ENCODE assay signal across 8 cellular contexts in genomic region chr19:21482863-21483276, GRCh38. TPM values are rescaled to one million over a fixed set of nuclear protein-coding genes. Genes with fewer than 3 reads are reported as not detected.
DNase-seq lines count a peak whose midpoint lies in the region; ATAC-seq, FAIRE-seq and TF ChIP-seq lines count a peak whose summit lies in the region.

No MANE protein-coding gene starts in this region.

- H3K4me3 ChIP-seq in BE2C (ENCODE audit: low read depth, low read length) = peak overlapping the region; percentile 48
- H3K4me3 ChIP-seq in Loucy (ENCODE audit: low read length, poor library complexity, severe bottlenecking) = no peak overlapping the region
- H3K4me3 ChIP-seq in H1 (ENCODE audit: extremely low read depth in 1 of 4, insufficient read depth in 2 of 4, low read depth in 3 of 4, low read length in 4 of 4) = no peak overlapping the region
- H3K4me3 ChIP-seq in stomach = peak overlapping the region in 1 of 4 donors; percentile 23

- H3K14ac ChIP-seq in H1 (ENCODE audit: insufficient read length) = no peak overlapping the region

- no peaks in the 10 kb centered on the region for H3K27me3 Mint-ChIP-seq in natural killer cell (ENCODE audit: low read depth in 2 of 2)

- no peaks in the 10 kb centered on the region for H3K23me2 ChIP-seq in H1 (ENCODE audit: low read depth, low read length)

- no peak overlapping the region for H3K56ac ChIP-seq in H1 (replicated peaks; ENCODE audit: insufficient read length, low read depth, low read length)

- H3K79me1 ChIP-seq in H1 (ENCODE audit: low read depth, low read length) = no peaks in the 10 kb centered on the region

- no peaks in the 10 kb centered on the region for H3F3A ChIP-seq in Loucy (ENCODE audit: low read depth)

- no peaks in the 10 kb centered on the region for H3K79me2 ChIP-seq in Loucy (ENCODE audit: insufficient read depth, low read length)
- peaks cover 0 to 33% of the 10 kb centered on the region in 2 experiments; a peak in 2 of 4 replicates for H3K79me2 ChIP-seq in H1 (ENCODE audit: control insufficient read depth in 1 of 2, insufficient read depth in 2 of 2, low read length in 2 of 2)

- FAIRE-seq in H1 (lab: Jason Lieb, UNC) = no peak

- H3K36me3 ChIP-seq in BE2C = no peaks in the 10 kb centered on the region
- no peaks in the 10 kb centered on the region for H3K36me3 ChIP-seq in Loucy (ENCODE audit: insufficient read depth, low read length)
- H3K36me3 ChIP-seq in H1 (ENCODE audit: control insufficient read depth in 2 of 4, insufficient read depth in 4 of 4, low read length in 3 of 4) = peaks cover 0 to 13% (median 2%) of the 10 kb centered on the region in 4 experiments; a peak in 2 of 8 replicates
- H3K36me3 ChIP-seq in stomach = no peaks in the 10 kb centered on the region

- DNase-seq in BE2C = peak; percentile 67
- peak; percentile 48 to 49 for DNase-seq in activated CD4-positive, alpha-beta T cell treated with anti-CD3 and anti-CD28 coated beads, Interleukin-2, amount 50 U/mL, for 4 hours
- peak; percentile 74 to 82 for DNase-seq in H1 (ENCODE audit: low read depth in 1 of 2, low spot score in 2 of 2)
- peak; percentile 44 for DNase-seq in natural killer cell
- DNase-seq in stomach = peak; percentile 63
- no peak for DNase-seq in DMS79 (lab: John Stamatoyannopoulos, UW)
- DNase-seq in T1000 (lab: John Stamatoyannopoulos, UW) = no peak

- H3K23ac ChIP-seq in H1 (ENCODE audit: insufficient read length) = no peak overlapping the region

- CTCF ChIA-PET in H1 (lab: Charles Lee; ENCODE audit: partially characterized antibody) = interaction anchor here (0.6 to 2.9 kb wide), 56 partner anchors 8 to 795 kb away, joined by 3 to 28 read pairs (median 5); partner anchors contain the start of genes ZNF429, ZNF430, ZNF493 and ZNF708

- no peak overlapping the region for H3K27ac Mint-ChIP-seq in natural killer cell

- H3K4ac ChIP-seq in H1 (replicated peaks; ENCODE audit: insufficient read length, low read depth, low read length) = no peak overlapping the region

- H4K8ac ChIP-seq in H1 (ENCODE audit: extremely low read depth, insufficient read depth, low read length) = peak overlapping the region; percentile 23; the same call in 1 of the 2 replicates

- peak; percentile 78 to 91 (median 81) for ATAC-seq in natural killer cell

- H2AFZ ChIP-seq in Loucy (ENCODE audit: low read length) (no peak overlapping the region), H1 (ENCODE audit: low read length) (no peak overlapping the region)

- H3K9me2 ChIP-seq in Loucy (replicated peaks; ENCODE audit: low read depth, low read length) = no peaks in the 10 kb centered on the region

- no peaks in the 10 kb centered on the region for H3K36me3 Mint-ChIP-seq in natural killer cell

- H4K91ac ChIP-seq in H1 (replicated peaks; ENCODE audit: insufficient read length, low read length) = no peak overlapping the region

- no peak overlapping the region for H3K4me3 Mint-ChIP-seq in natural killer cell

- no peak overlapping the region for H4K5ac ChIP-seq in H1 (ENCODE audit: insufficient read length, low read depth, low read length)

- H3K4me2 ChIP-seq in Loucy (ENCODE audit: low read depth, low read length, poor library complexity, severe bottlenecking) = no peak overlapping the region
- H3K4me2 ChIP-seq in H1 (ENCODE audit: insufficient read depth in 1 of 2, low read depth in 2 of 2, low read length in 2 of 2) = no peak overlapping the region

- 76% methylated on average over 17 of the region's 18 CpGs; no CpG with 5 or more reads in 1 of the 2 experiments for WGBS in H1 (ENCODE audit: extremely low coverage in 1 of 2, insufficient coverage in 1 of 2, insufficient read length in 1 of 2, insufficient replicate concordance in 2 of 2, low coverage in 1 of 2, low lambda C conversion rate in 2 of 2, missing lambda C conversion rate in 1 of 2), 2 experiments
- 45 to 72% (median 53%) methylated on average over 9 to 18 of the region's 18 CpGs for WGBS in stomach, 5 donors

- TF ChIP-seq CTCF in BE2C (IDR thresholded peaks at IDR 0.05; ENCODE audit: low read depth, low read length) = peak; percentile 69
- TF ChIP-seq CTCF in Loucy (conservative IDR thresholded peaks at IDR 0.05; ENCODE audit: low read length) = peak; percentile 96
- peak; percentile 80 to 85 (median 80) for TF ChIP-seq CTCF in H1 (IDR thresholded peaks at IDR 0.05; ENCODE audit: control extremely low read depth in 1 of 3, insufficient read depth in 1 of 3, low read depth in 1 of 3, low read length in 3 of 3)
- TF ChIP-seq CTCF in natural killer cell (IDR thresholded peaks at IDR 0.05) = peak; percentile 75
- TF ChIP-seq CTCF in stomach (IDR thresholded peaks at IDR 0.05) = peak in 5 of 7 experiments; percentile 78 to 86 (median 80)

- H3K9ac ChIP-seq in Loucy (ENCODE audit: low read depth, low read length, poor library complexity, severe bottlenecking) (no peak overlapping the region), H1 (replicated peaks in 1 of 4; ENCODE audit: extremely low read depth in 1 of 4, low read depth in 3 of 4, low read length in 3 of 4) (no peak overlapping the region)

- TF ChIP-seq RAD21 in H1 (IDR thresholded peaks at IDR 0.05 in 1 of 2, conservative IDR thresholded peaks at IDR 0.05 in 1 of 2; ENCODE audit: low read depth in 2 of 2, low read length in 2 of 2) = peak; percentile 86 to 91

- H3K27ac ChIP-seq in H1 (ENCODE audit: low read depth, low read length) (no peak overlapping the region), stomach (peak overlapping the region in 1 of 5 donors; percentile 60)

- H2AK5ac ChIP-seq in H1 (ENCODE audit: low read depth, low read length) = no peak overlapping the region

- POLR2A ChIA-PET in H1 (lab: Charles Lee; ENCODE audit: partially characterized antibody) = interaction anchor here (1.2 to 3.0 kb wide), 2 partner anchors 19 to 22 kb away, joined by 4 to 10 read pairs; partner anchors contain the start of gene ZNF429

- intact Hi-C loops in natural killer cell (cut with micrococcal nuclease) (no loop called here), stomach (cut with DNase I; ENCODE audit: low total_unique reads) (loop anchor here (5.0 kb wide), 1 partner anchor 281 kb away; no protein-coding TSS in a partner anchor)

- H3K9me3 ChIP-seq in BE2C (no peaks in the 10 kb centered on the region), Loucy (ENCODE audit: insufficient read depth, low read depth, low read length) (no peaks in the 10 kb centered on the region), H1 (ENCODE audit: insufficient read depth in 2 of 2, low read depth in 1 of 2, low read length in 1 of 2) (peaks cover 7 to 12% of the 10 kb centered on the region in 2 experiments; a peak in 3 of 4 replicates), stomach (peaks cover 0 to 34% (median 0%) of the 10 kb centered on the region in 4 donors)

- peaks cover 0 to 6% of the 10 kb centered on the region in 2 donors for H3K4me1 Mint-ChIP-seq in natural killer cell

- H2BK120ac ChIP-seq in H1 (replicated peaks; ENCODE audit: low read depth, low read length) = no peak overlapping the region

- no peak overlapping the region for H2BK5ac ChIP-seq in H1 (ENCODE audit: low read depth, low read length)

- H3K18ac ChIP-seq in H1 (ENCODE audit: extremely low read depth, low read length) = no peak overlapping the region

- H4K20me1 ChIP-seq in Loucy (ENCODE audit: insufficient read depth, low read length, poor library complexity, severe bottlenecking) = no peaks in the 10 kb centered on the region
- peaks cover 0 to 2% of the 10 kb centered on the region in 2 experiments for H4K20me1 ChIP-seq in H1 (replicated peaks in 1 of 2; ENCODE audit: control insufficient read depth in 1 of 2, insufficient read depth in 2 of 2, low read length in 2 of 2)

- no peak overlapping the region for H2BK20ac ChIP-seq in H1 (ENCODE audit: low read length)

- no peak for TF ChIP-seq POLR2A in H1 (IDR thresholded peaks at IDR 0.05; ENCODE audit: control extremely low read depth in 1 of 2, low read depth in 2 of 2, low read length in 2 of 2)
- no peak for TF ChIP-seq POLR2A in stomach (IDR thresholded peaks at IDR 0.05)

- H3K27me3 ChIP-seq in BE2C = no peaks in the 10 kb centered on the region
- no peaks in the 10 kb centered on the region for H3K27me3 ChIP-seq in Loucy (ENCODE audit: insufficient read depth, low read length, poor library complexity, severe bottlenecking)
- no peaks in the 10 kb centered on the region for H3K27me3 ChIP-seq in H1 (replicated peaks in 1 of 4; ENCODE audit: control insufficient read depth in 3 of 4, extremely low read depth in 1 of 4, insufficient read depth in 3 of 4, low read length in 3 of 4)
- no peaks in the 10 kb centered on the region for H3K27me3 ChIP-seq in stomach

- H2BK15ac ChIP-seq in H1 (ENCODE audit: low read length) = no peak overlapping the region

- TF ChIP-seq EP300 in H1 (IDR thresholded peaks at IDR 0.05; ENCODE audit: borderline replicate concordance in 1 of 2, low read depth in 2 of 2, low read length in 2 of 2) (no peak), stomach (IDR thresholded peaks at IDR 0.05) (no peak)

- H3K9me3 Mint-ChIP-seq in natural killer cell = peaks cover 0 to 3% of the 10 kb centered on the region in 2 donors

- H2BK12ac ChIP-seq in H1 (ENCODE audit: low read depth, low read length) = 0 out of 2 replicates have a peak overlapping the region, but pooled peaks have one; percentile 60

- no peaks in the 10 kb centered on the region for H3K4me1 ChIP-seq in BE2C
- no peaks in the 10 kb centered on the region for H3K4me1 ChIP-seq in Loucy (ENCODE audit: insufficient read depth, low read length, poor library complexity, severe bottlenecking)
- H3K4me1 ChIP-seq in H1 (replicated peaks in 1 of 4; ENCODE audit: control insufficient read depth in 3 of 4, insufficient read depth in 4 of 4, low read length in 3 of 4) = no peaks in the 10 kb centered on the region
- H3K4me1 ChIP-seq in stomach = no peaks in the 10 kb centered on the region

TF ChIP-seq in H1, 55 proteins besides CTCF, POLR2A, EP300 and RAD21 (continues in another document):
- TF ChIP-seq SRF (IDR thresholded peaks at IDR 0.05; ENCODE audit: low read depth, low read length) = no peak
- TF ChIP-seq TAF1 (IDR thresholded peaks at IDR 0.05; ENCODE audit: low read depth, low read length) = no peak
- TF ChIP-seq SIX5 (IDR thresholded peaks at IDR 0.05; ENCODE audit: low read depth, low read length) = no peak
- TF ChIP-seq FOSL1 (IDR thresholded peaks at IDR 0.05; ENCODE audit: insufficient read depth, low read depth, low read length) = 0 out of 2 replicates have a peak, but pooled peaks have one; percentile 14

RNA-seq across cellular contexts. Expression of gene ZNF429, which starts 22.5 kb away (rescaled TPM):
- 5.2 TPM for polyA plus RNA-seq in BE2C (2012; ENCODE audit: insufficient read depth, insufficient read length, low read depth)
- total RNA-seq in H1 (2021; fragmentation: NEBNext Ultra II Directional; extraction: Animal tissue kit (Norgen Biotek cat#: 25700)) = 15.0 and 15.4 TPM in 2 replicates
- polyA plus RNA-seq in H1 (2011; rRNA removed) (10.2 and 10.9 TPM in 2 replicates), stomach (1 to 10 TPM; 2.7 to 7.5 (median 3.5) TPM)
- polyA plus RNA-seq in H1 (2011; cell fraction: cytosol; rRNA removed) = 11.0 TPM
- polyA plus RNA-seq in H1 (2011; cell fraction: nucleus; rRNA removed) = 11.4 TPM
- 7.8 to 12.1 TPM (median 8.2 TPM) in 4 replicates for polyA plus RNA-seq in H1 (2012, experiment 1 of 2)
- polyA plus RNA-seq in H1 (2012, experiment 2 of 2) = 1.5 TPM
- polyA plus RNA-seq in H1 (2013, experiment 1 of 2) = 11.9 TPM
- polyA plus RNA-seq in H1 (2013, experiment 2 of 2) = 11.5 TPM
- polyA minus RNA-seq in H1 (2011; rRNA and poly(A)+ RNA removed) = 11.3 and 13.9 TPM in 2 replicates
- polyA minus RNA-seq in H1 (2011; cell fraction: cytosol; rRNA and poly(A)+ RNA removed) = 11.3 TPM
- 38.4 TPM for polyA minus RNA-seq in H1 (2011; cell fraction: nucleus; rRNA and poly(A)+ RNA removed)
- total RNA-seq in natural killer cell (10 to 100 TPM; 15.7 to 21.0 (median 18.7) TPM), stomach (10 to 100 TPM in 3 of 5 donors, 1 to 10 TPM in 2; 5.4 to 28.6 (median 10.3) TPM)

Comparison
In these comparisons a context has a peak if more than half of its experiments do, and no peak if none do; other contexts are left out.
1. DNase-seq: peak in BE2C (single experiment), activated CD4-positive, alpha-beta T cell treated with anti-CD3 and anti-CD28 coated beads, Interleukin-2, amount 50 U/mL, for 4 hours (2 of 2), H1 (2 of 2), natural killer cell (single experiment) and stomach (single experiment); none in DMS79 (single experiment) and T1000 (single experiment).
2. Peak in every context shown above with its lines, with median percentiles within 50 percentile points of each other: CTCF ChIP-seq.